1 cellular context compared by ENCODE assay signal in the genomic region with DNA sequence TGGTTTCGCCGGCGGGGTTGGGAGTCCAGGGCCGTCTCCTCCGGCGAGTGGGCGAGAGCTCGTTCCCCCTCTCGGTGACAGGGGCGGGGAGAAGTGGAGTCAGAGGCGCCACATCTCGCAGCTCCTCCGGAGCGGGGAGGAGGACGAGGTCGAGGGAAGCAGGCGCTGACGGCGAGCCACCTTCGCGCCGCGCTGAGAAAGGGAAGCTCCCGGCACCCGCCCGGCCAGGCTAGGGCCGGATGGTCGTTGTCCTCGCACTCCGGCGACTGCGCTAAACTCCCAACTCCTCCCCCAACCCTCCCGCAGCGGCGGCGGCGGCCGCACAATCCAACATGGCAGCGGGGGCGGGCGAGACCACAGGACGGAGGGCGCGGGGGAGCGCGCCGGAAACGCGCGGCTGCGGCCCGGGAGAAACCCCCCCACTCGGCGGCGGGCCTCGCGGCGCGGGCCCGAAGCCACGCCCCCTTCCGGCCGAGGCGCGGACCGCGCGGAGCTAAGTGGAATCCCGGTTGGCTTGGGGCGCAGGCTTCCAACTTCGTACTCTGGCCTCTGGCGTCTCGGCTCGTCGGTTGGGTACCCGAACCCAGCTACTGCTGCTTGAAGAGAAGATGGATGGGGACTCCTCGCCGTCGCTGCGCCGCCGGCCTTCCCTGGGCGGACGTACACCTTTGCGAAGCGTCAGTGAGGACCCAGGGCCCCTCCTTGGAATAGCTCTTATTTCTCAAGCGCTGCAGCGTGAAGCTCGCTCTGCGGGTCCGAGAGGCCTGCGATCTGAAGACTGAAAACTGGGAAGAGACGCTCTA.
TF ChIP-seq lines count a peak whose summit lies in the region.

A gene (minus strand): TSS at position 270 of the 803 bp plus-strand sequence. CDS start 269 bp downstream, at position 1.

TF ChIP-seq in HepG2, 621 proteins besides CTCF, POLR2A, EP300 and RAD21 (continued from another document and continues in another):
- TF ChIP-seq TEAD2 (CRISPR knock-in tag; IDR thresholded peaks at IDR 0.05) (no peak; the same call in 1 of the 2 replicates), SSRP1 (CRISPR knock-in tag; IDR thresholded peaks at IDR 0.05) (no peak), ZNF589 (CRISPR knock-in tag; conservative IDR thresholded peaks at IDR 0.05) (no peak; the same call in 1 of the 2 replicates), ZNF350 (CRISPR knock-in tag; IDR thresholded peaks at IDR 0.05; ENCODE audit: borderline replicate concordance, low read depth) (peak; percentile 65), CHCHD3 (CRISPR knock-in tag; IDR thresholded peaks at IDR 0.05) (no peak), CBX1 (IDR thresholded peaks at IDR 0.05; ENCODE audit: low read depth) (no peak), ZFP62 (CRISPR knock-in tag; IDR thresholded peaks at IDR 0.05) (no peak), RFX1 (IDR thresholded peaks at IDR 0.05) (no peak), ZNF274 (CRISPR knock-in tag; IDR thresholded peaks at IDR 0.05) (no peak), BCL6 (CRISPR knock-in tag; IDR thresholded peaks at IDR 0.05) (no peak; the same call in none of the 2 replicates), HOXA5 (CRISPR knock-in tag; IDR thresholded peaks at IDR 0.05) (peak; percentile 44), SPEN (CRISPR knock-in tag; IDR thresholded peaks at IDR 0.05; ENCODE audit: low read depth) (peak; percentile 87), PITX1 (CRISPR knock-in tag; IDR thresholded peaks at IDR 0.05) (peak; percentile 16; the same call in 1 of the 2 replicates), ZNF562 (CRISPR knock-in tag; IDR thresholded peaks at IDR 0.05; ENCODE audit: borderline replicate concordance) (no peak), SMYD3 (CRISPR knock-in tag; IDR thresholded peaks at IDR 0.05) (no peak), FOSL2 (CRISPR knock-in tag; IDR thresholded peaks at IDR 0.05) (peak; percentile 39; the same call in 1 of the 2 replicates), SMAD3 (CRISPR knock-in tag; IDR thresholded peaks at IDR 0.05) (peak; percentile 10; the same call in 1 of the 2 replicates), RFXANK (CRISPR knock-in tag; IDR thresholded peaks at IDR 0.05) (no peak), MIXL1 (CRISPR knock-in tag; IDR thresholded peaks at IDR 0.05) (0 out of 2 replicates have a peak, but pooled peaks have one; percentile 15), RARA (CRISPR knock-in tag; IDR thresholded peaks at IDR 0.05) (no peak; the same call in none of the 2 replicates), ETV6 (CRISPR knock-in tag; conservative IDR thresholded peaks at IDR 0.05) (no peak; the same call in 1 of the 2 replicates), ZNF24 (IDR thresholded peaks at IDR 0.05) (peak; percentile 38; the same call in 1 of the 2 replicates), EZH2 (conservative IDR thresholded peaks at IDR 0.05; ENCODE audit: low read depth, low read length) (no peak), NFYC (CRISPR knock-in tag; IDR thresholded peaks at IDR 0.05) (no peak), ARNT (IDR thresholded peaks at IDR 0.05) (no peak), HNRNPH1 (optimal IDR thresholded peaks at IDR 0.05; ENCODE audit: low read depth, low read length) (no peak), SRSF9 (IDR thresholded peaks at IDR 0.05; ENCODE audit: borderline replicate concordance, insufficient read depth, low read depth, low read length, poor library complexity, severe bottlenecking) (no peak), ZKSCAN5 (CRISPR knock-in tag; IDR thresholded peaks at IDR 0.05) (no peak), TOE1 (CRISPR knock-in tag; IDR thresholded peaks at IDR 0.05) (no peak), ADNP (CRISPR knock-in tag; IDR thresholded peaks at IDR 0.05) (no peak), BHLHE40 (IDR thresholded peaks at IDR 0.05; ENCODE audit: low read length) (peak; percentile 96), ZNF746 (CRISPR knock-in tag; IDR thresholded peaks at IDR 0.05) (peak; percentile 62; the same call in 1 of the 2 replicates), CBFB (CRISPR knock-in tag; IDR thresholded peaks at IDR 0.05) (peak; percentile 22), REPIN1 (CRISPR knock-in tag; IDR thresholded peaks at IDR 0.05; ENCODE audit: borderline replicate concordance, low read depth) (peak; percentile 26; the same call in 1 of the 2 replicates), ZNF772 (CRISPR knock-in tag; IDR thresholded peaks at IDR 0.05) (no peak), HHEX (CRISPR knock-in tag; IDR thresholded peaks at IDR 0.05) (no peak), ZNF775 (CRISPR knock-in tag; IDR thresholded peaks at IDR 0.05; ENCODE audit: borderline replicate concordance) (no peak), ZNF180 (CRISPR knock-in tag; IDR thresholded peaks at IDR 0.05; ENCODE audit: borderline replicate concordance, low read depth) (no peak), ZNF296 (CRISPR knock-in tag; conservative IDR thresholded peaks at IDR 0.05) (no peak), THAP11 (CRISPR knock-in tag; IDR thresholded peaks at IDR 0.05) (peak; percentile 84)
- TF ChIP-seq, protein P1, sequence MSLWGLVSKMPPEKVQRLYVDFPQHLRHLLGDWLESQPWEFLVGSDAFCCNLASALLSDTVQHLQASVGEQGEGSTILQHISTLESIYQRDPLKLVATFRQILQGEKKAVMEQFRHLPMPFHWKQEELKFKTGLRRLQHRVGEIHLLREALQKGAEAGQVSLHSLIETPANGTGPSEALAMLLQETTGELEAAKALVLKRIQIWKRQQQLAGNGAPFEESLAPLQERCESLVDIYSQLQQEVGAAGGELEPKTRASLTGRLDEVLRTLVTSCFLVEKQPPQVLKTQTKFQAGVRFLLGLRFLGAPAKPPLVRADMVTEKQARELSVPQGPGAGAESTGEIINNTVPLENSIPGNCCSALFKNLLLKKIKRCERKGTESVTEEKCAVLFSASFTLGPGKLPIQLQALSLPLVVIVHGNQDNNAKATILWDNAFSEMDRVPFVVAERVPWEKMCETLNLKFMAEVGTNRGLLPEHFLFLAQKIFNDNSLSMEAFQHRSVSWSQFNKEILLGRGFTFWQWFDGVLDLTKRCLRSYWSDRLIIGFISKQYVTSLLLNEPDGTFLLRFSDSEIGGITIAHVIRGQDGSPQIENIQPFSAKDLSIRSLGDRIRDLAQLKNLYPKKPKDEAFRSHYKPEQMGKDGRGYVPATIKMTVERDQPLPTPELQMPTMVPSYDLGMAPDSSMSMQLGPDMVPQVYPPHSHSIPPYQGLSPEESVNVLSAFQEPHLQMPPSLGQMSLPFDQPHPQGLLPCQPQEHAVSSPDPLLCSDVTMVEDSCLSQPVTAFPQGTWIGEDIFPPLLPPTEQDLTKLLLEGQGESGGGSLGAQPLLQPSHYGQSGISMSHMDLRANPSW (CRISPR knock-in tag; IDR thresholded peaks at IDR 0.05; ENCODE audit: borderline replicate concordance): no peak
- TF ChIP-seq, protein P2, sequence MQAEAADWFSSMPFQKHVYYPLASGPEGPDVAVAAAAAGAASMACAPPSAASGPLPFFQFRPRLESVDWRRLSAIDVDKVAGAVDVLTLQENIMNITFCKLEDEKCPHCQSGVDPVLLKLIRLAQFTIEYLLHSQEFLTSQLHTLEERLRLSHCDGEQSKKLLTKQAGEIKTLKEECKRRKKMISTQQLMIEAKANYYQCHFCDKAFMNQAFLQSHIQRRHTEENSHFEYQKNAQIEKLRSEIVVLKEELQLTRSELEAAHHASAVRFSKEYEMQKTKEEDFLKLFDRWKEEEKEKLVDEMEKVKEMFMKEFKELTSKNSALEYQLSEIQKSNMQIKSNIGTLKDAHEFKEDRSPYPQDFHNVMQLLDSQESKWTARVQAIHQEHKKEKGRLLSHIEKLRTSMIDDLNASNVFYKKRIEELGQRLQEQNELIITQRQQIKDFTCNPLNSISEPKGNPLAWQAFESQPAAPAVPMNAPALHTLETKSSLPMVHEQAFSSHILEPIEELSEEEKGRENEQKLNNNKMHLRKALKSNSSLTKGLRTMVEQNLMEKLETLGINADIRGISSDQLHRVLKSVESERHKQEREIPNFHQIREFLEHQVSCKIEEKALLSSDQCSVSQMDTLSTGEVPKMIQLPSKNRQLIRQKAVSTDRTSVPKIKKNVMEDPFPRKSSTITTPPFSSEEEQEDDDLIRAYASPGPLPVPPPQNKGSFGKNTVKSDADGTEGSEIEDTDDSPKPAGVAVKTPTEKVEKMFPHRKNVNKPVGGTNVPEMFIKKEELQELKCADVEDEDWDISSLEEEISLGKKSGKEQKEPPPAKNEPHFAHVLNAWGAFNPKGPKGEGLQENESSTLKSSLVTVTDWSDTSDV (CRISPR knock-in tag; IDR thresholded peaks at IDR 0.05): peak; percentile 83; the same call in 1 of the 2 replicates
- TF ChIP-seq, protein P3, sequence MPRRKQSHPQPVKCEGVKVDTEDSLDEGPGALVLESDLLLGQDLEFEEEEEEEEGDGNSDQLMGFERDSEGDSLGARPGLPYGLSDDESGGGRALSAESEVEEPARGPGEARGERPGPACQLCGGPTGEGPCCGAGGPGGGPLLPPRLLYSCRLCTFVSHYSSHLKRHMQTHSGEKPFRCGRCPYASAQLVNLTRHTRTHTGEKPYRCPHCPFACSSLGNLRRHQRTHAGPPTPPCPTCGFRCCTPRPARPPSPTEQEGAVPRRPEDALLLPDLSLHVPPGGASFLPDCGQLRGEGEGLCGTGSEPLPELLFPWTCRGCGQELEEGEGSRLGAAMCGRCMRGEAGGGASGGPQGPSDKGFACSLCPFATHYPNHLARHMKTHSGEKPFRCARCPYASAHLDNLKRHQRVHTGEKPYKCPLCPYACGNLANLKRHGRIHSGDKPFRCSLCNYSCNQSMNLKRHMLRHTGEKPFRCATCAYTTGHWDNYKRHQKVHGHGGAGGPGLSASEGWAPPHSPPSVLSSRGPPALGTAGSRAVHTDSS (CRISPR knock-in tag; conservative IDR thresholded peaks at IDR 0.05): no peak
- TF ChIP-seq, protein P4, sequence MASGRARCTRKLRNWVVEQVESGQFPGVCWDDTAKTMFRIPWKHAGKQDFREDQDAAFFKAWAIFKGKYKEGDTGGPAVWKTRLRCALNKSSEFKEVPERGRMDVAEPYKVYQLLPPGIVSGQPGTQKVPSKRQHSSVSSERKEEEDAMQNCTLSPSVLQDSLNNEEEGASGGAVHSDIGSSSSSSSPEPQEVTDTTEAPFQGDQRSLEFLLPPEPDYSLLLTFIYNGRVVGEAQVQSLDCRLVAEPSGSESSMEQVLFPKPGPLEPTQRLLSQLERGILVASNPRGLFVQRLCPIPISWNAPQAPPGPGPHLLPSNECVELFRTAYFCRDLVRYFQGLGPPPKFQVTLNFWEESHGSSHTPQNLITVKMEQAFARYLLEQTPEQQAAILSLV (CRISPR knock-in tag; IDR thresholded peaks at IDR 0.05; ENCODE audit: borderline replicate concordance): peak; percentile 32; the same call in 1 of the 2 replicates
- TF ChIP-seq, protein P5, sequence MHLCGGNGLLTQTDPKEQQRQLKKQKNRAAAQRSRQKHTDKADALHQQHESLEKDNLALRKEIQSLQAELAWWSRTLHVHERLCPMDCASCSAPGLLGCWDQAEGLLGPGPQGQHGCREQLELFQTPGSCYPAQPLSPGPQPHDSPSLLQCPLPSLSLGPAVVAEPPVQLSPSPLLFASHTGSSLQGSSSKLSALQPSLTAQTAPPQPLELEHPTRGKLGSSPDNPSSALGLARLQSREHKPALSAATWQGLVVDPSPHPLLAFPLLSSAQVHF (CRISPR knock-in tag; IDR thresholded peaks at IDR 0.05): peak; percentile 82; the same call in 1 of the 2 replicates
- TF ChIP-seq, protein P6, sequence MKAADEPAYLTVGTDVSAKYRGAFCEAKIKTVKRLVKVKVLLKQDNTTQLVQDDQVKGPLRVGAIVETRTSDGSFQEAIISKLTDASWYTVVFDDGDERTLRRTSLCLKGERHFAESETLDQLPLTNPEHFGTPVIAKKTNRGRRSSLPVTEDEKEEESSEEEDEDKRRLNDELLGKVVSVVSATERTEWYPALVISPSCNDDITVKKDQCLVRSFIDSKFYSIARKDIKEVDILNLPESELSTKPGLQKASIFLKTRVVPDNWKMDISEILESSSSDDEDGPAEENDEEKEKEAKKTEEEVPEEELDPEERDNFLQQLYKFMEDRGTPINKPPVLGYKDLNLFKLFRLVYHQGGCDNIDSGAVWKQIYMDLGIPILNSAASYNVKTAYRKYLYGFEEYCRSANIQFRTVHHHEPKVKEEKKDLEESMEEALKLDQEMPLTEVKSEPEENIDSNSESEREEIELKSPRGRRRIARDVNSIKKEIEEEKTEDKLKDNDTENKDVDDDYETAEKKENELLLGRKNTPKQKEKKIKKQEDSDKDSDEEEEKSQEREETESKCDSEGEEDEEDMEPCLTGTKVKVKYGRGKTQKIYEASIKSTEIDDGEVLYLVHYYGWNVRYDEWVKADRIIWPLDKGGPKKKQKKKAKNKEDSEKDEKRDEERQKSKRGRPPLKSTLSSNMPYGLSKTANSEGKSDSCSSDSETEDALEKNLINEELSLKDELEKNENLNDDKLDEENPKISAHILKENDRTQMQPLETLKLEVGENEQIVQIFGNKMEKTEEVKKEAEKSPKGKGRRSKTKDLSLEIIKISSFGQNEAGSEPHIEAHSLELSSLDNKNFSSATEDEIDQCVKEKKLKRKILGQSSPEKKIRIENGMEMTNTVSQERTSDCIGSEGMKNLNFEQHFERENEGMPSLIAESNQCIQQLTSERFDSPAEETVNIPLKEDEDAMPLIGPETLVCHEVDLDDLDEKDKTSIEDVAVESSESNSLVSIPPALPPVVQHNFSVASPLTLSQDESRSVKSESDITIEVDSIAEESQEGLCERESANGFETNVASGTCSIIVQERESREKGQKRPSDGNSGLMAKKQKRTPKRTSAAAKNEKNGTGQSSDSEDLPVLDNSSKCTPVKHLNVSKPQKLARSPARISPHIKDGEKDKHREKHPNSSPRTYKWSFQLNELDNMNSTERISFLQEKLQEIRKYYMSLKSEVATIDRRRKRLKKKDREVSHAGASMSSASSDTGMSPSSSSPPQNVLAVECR (CRISPR knock-in tag; IDR thresholded peaks at IDR 0.05; ENCODE audit: borderline replicate concordance): peak; percentile 85; the same call in 1 of the 2 replicates
- TF ChIP-seq, protein P7, sequence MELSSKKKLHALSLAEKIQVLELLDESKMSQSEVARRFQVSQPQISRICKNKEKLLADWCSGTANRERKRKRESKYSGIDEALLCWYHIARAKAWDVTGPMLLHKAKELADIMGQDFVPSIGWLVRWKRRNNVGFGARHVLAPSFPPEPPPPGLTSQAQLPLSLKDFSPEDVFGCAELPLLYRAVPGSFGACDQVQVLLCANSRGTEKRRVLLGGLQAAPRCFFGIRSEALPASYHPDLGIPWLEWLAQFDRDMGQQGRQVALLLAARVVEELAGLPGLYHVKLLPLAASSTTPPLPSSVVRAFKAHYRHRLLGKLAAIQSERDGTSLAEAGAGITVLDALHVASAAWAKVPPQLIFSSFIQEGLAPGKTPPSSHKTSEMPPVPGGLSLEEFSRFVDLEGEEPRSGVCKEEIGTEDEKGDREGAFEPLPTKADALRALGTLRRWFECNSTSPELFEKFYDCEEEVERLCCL (CRISPR knock-in tag; IDR thresholded peaks at IDR 0.05; ENCODE audit: borderline replicate concordance): no peak; the same call in 1 of the 2 replicates
- TF ChIP-seq, protein P8, sequence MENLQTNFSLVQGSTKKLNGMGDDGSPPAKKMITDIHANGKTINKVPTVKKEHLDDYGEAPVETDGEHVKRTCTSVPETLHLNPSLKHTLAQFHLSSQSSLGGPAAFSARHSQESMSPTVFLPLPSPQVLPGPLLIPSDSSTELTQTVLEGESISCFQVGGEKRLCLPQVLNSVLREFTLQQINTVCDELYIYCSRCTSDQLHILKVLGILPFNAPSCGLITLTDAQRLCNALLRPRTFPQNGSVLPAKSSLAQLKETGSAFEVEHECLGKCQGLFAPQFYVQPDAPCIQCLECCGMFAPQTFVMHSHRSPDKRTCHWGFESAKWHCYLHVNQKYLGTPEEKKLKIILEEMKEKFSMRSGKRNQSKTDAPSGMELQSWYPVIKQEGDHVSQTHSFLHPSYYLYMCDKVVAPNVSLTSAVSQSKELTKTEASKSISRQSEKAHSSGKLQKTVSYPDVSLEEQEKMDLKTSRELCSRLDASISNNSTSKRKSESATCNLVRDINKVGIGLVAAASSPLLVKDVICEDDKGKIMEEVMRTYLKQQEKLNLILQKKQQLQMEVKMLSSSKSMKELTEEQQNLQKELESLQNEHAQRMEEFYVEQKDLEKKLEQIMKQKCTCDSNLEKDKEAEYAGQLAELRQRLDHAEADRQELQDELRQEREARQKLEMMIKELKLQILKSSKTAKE (CRISPR knock-in tag; IDR thresholded peaks at IDR 0.05; ENCODE audit: borderline replicate concordance): peak; percentile 42; the same call in 1 of the 2 replicates
